ENCODE assay signal across 11 cellular contexts in genomic region chr3:119296723-119297122, GRCh38. TPM values are rescaled to one million over a fixed set of nuclear protein-coding genes. Genes with fewer than 3 reads are reported as not detected.
A peak's percentile ranks its signal among the peaks of the same experiment; 100 is the strongest.
DNase-seq lines count a peak whose midpoint lies in the region; ATAC-seq and TF ChIP-seq lines count a peak whose summit lies in the region.
"Had no signal": no experiment of that assay in that cellular context is flagged by ENCODE, and none has a peak within 500 bp of the region (broad histone marks: within the 10 kb centered on the region; RNA-seq: fewer than 3 reads in every experiment).

No MANE protein-coding gene starts in this region.

- H3K9me3 ChIP-seq in skeletal muscle tissue (ENCODE audit: control insufficient read depth in 3 of 3, low read length in 3 of 3) (no peaks in the 10 kb centered on the region), aorta (ENCODE audit: control insufficient read depth, low read length) (no peaks in the 10 kb centered on the region)

- intact Hi-C loops in aorta (cut with DNase I) (no loop called here), posterior vena cava (cut with DNase I) (no loop called here)

- TF ChIP-seq CTCF in GM12864 (IDR thresholded peaks at IDR 0.05; ENCODE audit: low read depth, low read length, missing control alignments) (no peak), fibroblast of pulmonary artery (IDR thresholded peaks at IDR 0.05; ENCODE audit: low read length, missing control alignments) (no peak)

- POLR2A ChIA-PET in T-cell (lab: Charles Lee), result interaction anchor here (0.6 to 1.1 kb wide), 2 partner anchors 25 to 153 kb away, joined by 4 to 5 read pairs; no protein-coding TSS in a partner anchor

- H3K9ac ChIP-seq in skeletal muscle tissue (ENCODE audit: low read depth in 1 of 3, low read length in 3 of 3), result no peak overlapping the region

- H3K27ac ChIP-seq in skeletal muscle tissue (ENCODE audit: low read depth, low read length), result no peak overlapping the region
- no peak overlapping the region for H3K27ac ChIP-seq in aorta (ENCODE audit: low read depth in 1 of 2, low read length in 2 of 2)

- CTCF ChIA-PET in T-cell (lab: Charles Lee), result interaction anchor here in 1 of 2 donors (0.5 to 1.4 kb wide), 3 partner anchors 21 to 57 kb away, joined by 3 to 6 read pairs (median 5); no protein-coding TSS in a partner anchor

- no peaks in the 10 kb centered on the region for H3K27me3 Mint-ChIP-seq in T-cell

- ATAC-seq in T-cell (replicated peaks in 1 of 4) (no peak), aorta (ENCODE audit: low FRiP score) (no peak)

- peaks cover 11% of the 10 kb centered on the region for H3K36me3 Mint-ChIP-seq in T-cell

- H3K27me3 ChIP-seq in skeletal muscle tissue (ENCODE audit: control insufficient read depth in 3 of 3, insufficient read depth in 3 of 3, low read length in 3 of 3) (no peaks in the 10 kb centered on the region), aorta (ENCODE audit: control insufficient read depth in 1 of 2, insufficient read depth in 2 of 2, low read length in 1 of 2) (no peaks in the 10 kb centered on the region)

- no peak for DNase-seq in GM12864 (ENCODE audit: low read depth)
- no peak for DNase-seq in T-cell
- DNase-seq in fibroblast of pulmonary artery (ENCODE audit: low read depth), result no peak
- DNase-seq in aorta, result no peak
- DNase-seq in posterior vena cava (ENCODE audit: low spot score), result no peak
- no peak for DNase-seq in activated naive CD4-positive, alpha-beta T cell treated with anti-CD3 and anti-CD28 coated beads, Interleukin-2, amount 50 U/mL, for 16 hours
- no peak for DNase-seq in kidney glomerular epithelial cell (lab: John Stamatoyannopoulos, UW)
- DNase-seq: H9, NCI-H524 treated with DMSO at 0.1 percent for 48 hours, SW 1271 had no signal

- 64 to 72% methylated on average over 4 of the region's 4 CpGs for WGBS in aorta, 2 donors

- no peaks in the 10 kb centered on the region for H3K9me3 Mint-ChIP-seq in T-cell
- H3K9me3 Mint-ChIP-seq: H9 had no signal

- H3K36me3 ChIP-seq in skeletal muscle tissue (ENCODE audit: control insufficient read depth in 3 of 3, insufficient read depth in 3 of 3, low read length in 3 of 3), result peaks cover 0 to 3% (median 0%) of the 10 kb centered on the region in 3 donors
- no peaks in the 10 kb centered on the region for H3K36me3 ChIP-seq in aorta (ENCODE audit: control insufficient read depth in 1 of 2, insufficient read depth in 2 of 2, low read length in 1 of 2)

- peaks cover 10 to 37% (median 10%) of the 10 kb centered on the region in 3 donors for H3K4me1 ChIP-seq in skeletal muscle tissue (ENCODE audit: control insufficient read depth in 3 of 3, insufficient read depth in 3 of 3, low read length in 3 of 3)
- H3K4me1 ChIP-seq in aorta (ENCODE audit: control insufficient read depth in 1 of 2, insufficient read depth in 2 of 2, low read length in 2 of 2), result no peaks in the 10 kb centered on the region

- H3K4me3 Mint-ChIP-seq in T-cell, result peak overlapping the region in 1 of 3 donors; percentile 2
- H3K4me3 Mint-ChIP-seq: H9 had no signal

- peak overlapping the region; percentile 52 to 53 for H3K27ac Mint-ChIP-seq in T-cell

- H3K4me3 ChIP-seq in GM12864 (ENCODE audit: low read depth, low read length) (peak overlapping the region; percentile 72), fibroblast of pulmonary artery (replicated peaks; ENCODE audit: low read depth, low read length) (peak overlapping the region; percentile 84), skeletal muscle tissue (ENCODE audit: low read length in 3 of 3) (peak overlapping the region in 2 of 3 donors; percentile 29 to 54), aorta (ENCODE audit: low read length in 2 of 2) (no peak overlapping the region)

- H3K4me1 Mint-ChIP-seq in T-cell, result peaks cover 56 to 60% (median 56%) of the 10 kb centered on the region in 3 donors

RNA-seq across cellular contexts. Expression of gene ARHGAP31, which starts 2.5 kb away (rescaled TPM):
- 1 to 10 TPM; 2.7 to 5.1 (median 3.4) TPM for total RNA-seq in T-cell
- total RNA-seq in skeletal muscle tissue, result 9.4 TPM
- total RNA-seq in aorta, result 10 to 100 TPM; 29.1 to 65.0 TPM
- 1 to 10 TPM; 1.5 to 2.4 TPM for polyA plus RNA-seq in aorta
- total RNA-seq in posterior vena cava, result 10 to 100 TPM; 26.5 to 26.9 TPM

RNA-seq across cellular contexts. Expression of gene B4GALT4, which starts 56.0 kb away (rescaled TPM):
- 10 to 100 TPM; 14.0 to 33.7 (median 18.2) TPM for total RNA-seq in T-cell
- total RNA-seq in skeletal muscle tissue, result 7.8 TPM
- 10 to 100 TPM; 21.9 to 22.8 TPM for total RNA-seq in aorta
- polyA plus RNA-seq in aorta, result 10 to 100 TPM; 16.3 to 23.5 TPM
- 10 to 100 TPM; 19.0 to 19.7 TPM for total RNA-seq in posterior vena cava

Comparison
In these comparisons a context has a peak if more than half of its experiments do, and no peak if none do; other contexts are left out.
1. H3K4me3 ChIP-seq: peak in GM12864 (single experiment), fibroblast of pulmonary artery (single experiment) and skeletal muscle tissue (2 of 3); none in aorta (0 of 2).